In the genomic region with DNA sequence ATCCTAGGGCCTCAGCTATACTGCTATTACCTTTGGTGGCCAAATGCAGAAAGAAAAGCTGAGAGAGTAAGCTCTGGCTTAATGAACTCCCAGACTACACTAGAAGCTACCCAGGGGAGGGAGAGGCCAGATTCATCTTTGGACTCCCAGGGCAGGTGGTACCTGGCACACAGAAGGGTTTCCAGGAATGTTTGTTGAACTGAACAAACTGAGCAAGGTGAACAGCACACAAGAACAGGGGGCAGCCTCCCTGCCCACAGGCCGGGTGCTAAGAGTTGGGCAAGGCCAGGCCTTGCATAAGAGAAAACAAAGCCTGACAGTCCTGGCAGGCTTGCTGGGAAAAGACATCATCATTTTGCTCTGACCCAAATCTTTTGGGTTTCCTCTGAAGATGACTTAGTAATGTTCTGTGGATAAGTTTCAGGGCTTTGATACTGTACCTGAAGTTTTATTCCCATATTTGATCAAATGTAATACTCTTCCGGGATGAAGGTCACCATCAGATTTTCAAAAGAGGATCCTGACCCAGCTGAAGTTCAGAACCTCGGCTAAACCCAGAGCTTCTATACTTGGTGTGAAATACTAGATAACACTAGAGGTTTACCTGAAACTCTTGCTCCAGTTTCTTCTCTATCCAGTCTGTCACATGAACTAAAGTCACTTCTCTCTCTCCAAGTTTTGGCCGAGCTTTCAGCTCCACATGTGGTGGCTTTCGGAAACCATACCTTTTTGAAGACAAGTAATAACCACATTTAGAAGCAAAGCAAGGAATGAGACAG, we compare ENCODE assay signal across 1 cellular context.
TF ChIP-seq lines count a peak whose summit lies in the region.

No MANE protein-coding gene starts in this region.

TF ChIP-seq in HepG2, 621 proteins besides CTCF, POLR2A, EP300 and RAD21 (continued from another document and continues in another):
- TF ChIP-seq, protein P1, sequence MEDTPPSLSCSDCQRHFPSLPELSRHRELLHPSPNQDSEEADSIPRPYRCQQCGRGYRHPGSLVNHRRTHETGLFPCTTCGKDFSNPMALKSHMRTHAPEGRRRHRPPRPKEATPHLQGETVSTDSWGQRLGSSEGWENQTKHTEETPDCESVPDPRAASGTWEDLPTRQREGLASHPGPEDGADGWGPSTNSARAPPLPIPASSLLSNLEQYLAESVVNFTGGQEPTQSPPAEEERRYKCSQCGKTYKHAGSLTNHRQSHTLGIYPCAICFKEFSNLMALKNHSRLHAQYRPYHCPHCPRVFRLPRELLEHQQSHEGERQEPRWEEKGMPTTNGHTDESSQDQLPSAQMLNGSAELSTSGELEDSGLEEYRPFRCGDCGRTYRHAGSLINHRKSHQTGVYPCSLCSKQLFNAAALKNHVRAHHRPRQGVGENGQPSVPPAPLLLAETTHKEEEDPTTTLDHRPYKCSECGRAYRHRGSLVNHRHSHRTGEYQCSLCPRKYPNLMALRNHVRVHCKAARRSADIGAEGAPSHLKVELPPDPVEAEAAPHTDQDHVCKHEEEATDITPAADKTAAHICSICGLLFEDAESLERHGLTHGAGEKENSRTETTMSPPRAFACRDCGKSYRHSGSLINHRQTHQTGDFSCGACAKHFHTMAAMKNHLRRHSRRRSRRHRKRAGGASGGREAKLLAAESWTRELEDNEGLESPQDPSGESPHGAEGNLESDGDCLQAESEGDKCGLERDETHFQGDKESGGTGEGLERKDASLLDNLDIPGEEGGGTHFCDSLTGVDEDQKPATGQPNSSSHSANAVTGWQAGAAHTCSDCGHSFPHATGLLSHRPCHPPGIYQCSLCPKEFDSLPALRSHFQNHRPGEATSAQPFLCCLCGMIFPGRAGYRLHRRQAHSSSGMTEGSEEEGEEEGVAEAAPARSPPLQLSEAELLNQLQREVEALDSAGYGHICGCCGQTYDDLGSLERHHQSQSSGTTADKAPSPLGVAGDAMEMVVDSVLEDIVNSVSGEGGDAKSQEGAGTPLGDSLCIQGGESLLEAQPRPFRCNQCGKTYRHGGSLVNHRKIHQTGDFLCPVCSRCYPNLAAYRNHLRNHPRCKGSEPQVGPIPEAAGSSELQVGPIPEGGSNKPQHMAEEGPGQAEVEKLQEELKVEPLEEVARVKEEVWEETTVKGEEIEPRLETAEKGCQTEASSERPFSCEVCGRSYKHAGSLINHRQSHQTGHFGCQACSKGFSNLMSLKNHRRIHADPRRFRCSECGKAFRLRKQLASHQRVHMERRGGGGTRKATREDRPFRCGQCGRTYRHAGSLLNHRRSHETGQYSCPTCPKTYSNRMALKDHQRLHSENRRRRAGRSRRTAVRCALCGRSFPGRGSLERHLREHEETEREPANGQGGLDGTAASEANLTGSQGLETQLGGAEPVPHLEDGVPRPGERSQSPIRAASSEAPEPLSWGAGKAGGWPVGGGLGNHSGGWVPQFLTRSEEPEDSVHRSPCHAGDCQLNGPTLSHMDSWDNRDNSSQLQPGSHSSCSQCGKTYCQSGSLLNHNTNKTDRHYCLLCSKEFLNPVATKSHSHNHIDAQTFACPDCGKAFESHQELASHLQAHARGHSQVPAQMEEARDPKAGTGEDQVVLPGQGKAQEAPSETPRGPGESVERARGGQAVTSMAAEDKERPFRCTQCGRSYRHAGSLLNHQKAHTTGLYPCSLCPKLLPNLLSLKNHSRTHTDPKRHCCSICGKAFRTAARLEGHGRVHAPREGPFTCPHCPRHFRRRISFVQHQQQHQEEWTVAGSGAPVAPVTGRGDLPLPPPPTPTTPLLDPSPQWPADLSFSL (CRISPR knock-in tag; IDR thresholded peaks at IDR 0.05) = peak; percentile 52; the same call in 1 of the 2 replicates
- TF ChIP-seq SPEN (CRISPR knock-in tag; IDR thresholded peaks at IDR 0.05; ENCODE audit: low read depth) (peak; percentile 91), HIVEP1 (CRISPR knock-in tag; IDR thresholded peaks at IDR 0.05) (peak; percentile 91), ZNF644 (CRISPR knock-in tag; IDR thresholded peaks at IDR 0.05; ENCODE audit: low read depth) (peak; percentile 92), PCBP2 (optimal IDR thresholded peaks at IDR 0.05; ENCODE audit: low read depth, low read length, poor library complexity, severe bottlenecking) (no peak), ZNF451 (CRISPR knock-in tag; IDR thresholded peaks at IDR 0.05) (peak; percentile 67; the same call in 1 of the 2 replicates), MAF1 (CRISPR knock-in tag; IDR thresholded peaks at IDR 0.05; ENCODE audit: borderline replicate concordance) (0 out of 2 replicates have a peak, but pooled peaks have one; percentile 61), GABPB1 (CRISPR knock-in tag; IDR thresholded peaks at IDR 0.05) (peak; percentile 61), HOXA9 (CRISPR knock-in tag; IDR thresholded peaks at IDR 0.05; ENCODE audit: borderline replicate concordance) (no peak), ZNF766 (CRISPR knock-in tag; IDR thresholded peaks at IDR 0.05; ENCODE audit: borderline replicate concordance) (peak; percentile 98), ZNF570 (CRISPR knock-in tag; IDR thresholded peaks at IDR 0.05; ENCODE audit: borderline replicate concordance) (no peak), ZNF564 (CRISPR knock-in tag; IDR thresholded peaks at IDR 0.05) (0 out of 2 replicates have a peak, but pooled peaks have one; percentile 91), ZSCAN20 (CRISPR knock-in tag; IDR thresholded peaks at IDR 0.05; ENCODE audit: borderline replicate concordance) (peak; percentile 84), MIER3 (CRISPR knock-in tag; IDR thresholded peaks at IDR 0.05; ENCODE audit: borderline replicate concordance) (peak; percentile 99; the same call in 1 of the 2 replicates), THAP8 (CRISPR knock-in tag; IDR thresholded peaks at IDR 0.05; ENCODE audit: borderline replicate concordance) (no peak), SIN3B (IDR thresholded peaks at IDR 0.05; ENCODE audit: low read length) (no peak), PPARG (CRISPR knock-in tag; conservative IDR thresholded peaks at IDR 0.05) (peak; percentile 91), ZNF292 (CRISPR knock-in tag; IDR thresholded peaks at IDR 0.05; ENCODE audit: borderline replicate concordance, low read depth) (peak; percentile 94; the same call in 1 of the 2 replicates), GLMP (CRISPR knock-in tag; IDR thresholded peaks at IDR 0.05; ENCODE audit: borderline replicate concordance) (no peak), ZNF260 (CRISPR knock-in tag; IDR thresholded peaks at IDR 0.05; ENCODE audit: borderline replicate concordance, low read depth) (no peak), SAP130 (CRISPR knock-in tag; IDR thresholded peaks at IDR 0.05; ENCODE audit: low read depth) (peak; percentile 97), MED13 (CRISPR knock-in tag; IDR thresholded peaks at IDR 0.05) (peak; percentile 89), DNMT3B (CRISPR knock-in tag; conservative IDR thresholded peaks at IDR 0.05) (peak; percentile 91; the same call in 1 of the 2 replicates), EEA1 (CRISPR knock-in tag; IDR thresholded peaks at IDR 0.05; ENCODE audit: borderline replicate concordance) (no peak), ZBTB26 (CRISPR knock-in tag; IDR thresholded peaks at IDR 0.05; ENCODE audit: borderline replicate concordance) (peak; percentile 66; the same call in 1 of the 2 replicates), DR1 (CRISPR knock-in tag; IDR thresholded peaks at IDR 0.05) (no peak)
- TF ChIP-seq, protein P2, sequence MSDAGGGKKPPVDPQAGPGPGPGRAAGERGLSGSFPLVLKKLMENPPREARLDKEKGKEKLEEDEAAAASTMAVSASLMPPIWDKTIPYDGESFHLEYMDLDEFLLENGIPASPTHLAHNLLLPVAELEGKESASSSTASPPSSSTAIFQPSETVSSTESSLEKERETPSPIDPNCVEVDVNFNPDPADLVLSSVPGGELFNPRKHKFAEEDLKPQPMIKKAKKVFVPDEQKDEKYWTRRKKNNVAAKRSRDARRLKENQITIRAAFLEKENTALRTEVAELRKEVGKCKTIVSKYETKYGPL (CRISPR knock-in tag; IDR thresholded peaks at IDR 0.05) = peak; percentile 93
- TF ChIP-seq, protein P3, sequence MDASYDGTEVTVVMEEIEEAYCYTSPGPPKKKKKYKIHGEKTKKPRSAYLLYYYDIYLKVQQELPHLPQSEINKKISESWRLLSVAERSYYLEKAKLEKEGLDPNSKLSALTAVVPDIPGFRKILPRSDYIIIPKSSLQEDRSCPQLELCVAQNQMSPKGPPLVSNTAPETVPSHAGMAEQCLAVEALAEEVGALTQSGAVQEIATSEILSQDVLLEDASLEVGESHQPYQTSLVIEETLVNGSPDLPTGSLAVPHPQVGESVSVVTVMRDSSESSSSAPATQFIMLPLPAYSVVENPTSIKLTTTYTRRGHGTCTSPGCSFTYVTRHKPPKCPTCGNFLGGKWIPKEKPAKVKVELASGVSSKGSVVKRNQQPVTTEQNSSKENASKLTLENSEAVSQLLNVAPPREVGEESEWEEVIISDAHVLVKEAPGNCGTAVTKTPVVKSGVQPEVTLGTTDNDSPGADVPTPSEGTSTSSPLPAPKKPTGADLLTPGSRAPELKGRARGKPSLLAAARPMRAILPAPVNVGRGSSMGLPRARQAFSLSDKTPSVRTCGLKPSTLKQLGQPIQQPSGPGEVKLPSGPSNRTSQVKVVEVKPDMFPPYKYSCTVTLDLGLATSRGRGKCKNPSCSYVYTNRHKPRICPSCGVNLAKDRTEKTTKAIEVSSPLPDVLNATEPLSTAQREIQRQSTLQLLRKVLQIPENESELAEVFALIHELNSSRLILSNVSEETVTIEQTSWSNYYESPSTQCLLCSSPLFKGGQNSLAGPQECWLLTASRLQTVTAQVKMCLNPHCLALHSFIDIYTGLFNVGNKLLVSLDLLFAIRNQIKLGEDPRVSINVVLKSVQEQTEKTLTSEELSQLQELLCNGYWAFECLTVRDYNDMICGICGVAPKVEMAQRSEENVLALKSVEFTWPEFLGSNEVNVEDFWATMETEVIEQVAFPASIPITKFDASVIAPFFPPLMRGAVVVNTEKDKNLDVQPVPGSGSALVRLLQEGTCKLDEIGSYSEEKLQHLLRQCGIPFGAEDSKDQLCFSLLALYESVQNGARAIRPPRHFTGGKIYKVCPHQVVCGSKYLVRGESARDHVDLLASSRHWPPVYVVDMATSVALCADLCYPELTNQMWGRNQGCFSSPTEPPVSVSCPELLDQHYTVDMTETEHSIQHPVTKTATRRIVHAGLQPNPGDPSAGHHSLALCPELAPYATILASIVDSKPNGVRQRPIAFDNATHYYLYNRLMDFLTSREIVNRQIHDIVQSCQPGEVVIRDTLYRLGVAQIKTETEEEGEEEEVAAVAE (CRISPR knock-in tag; IDR thresholded peaks at IDR 0.05; ENCODE audit: borderline replicate concordance) = peak; percentile 89
- TF ChIP-seq, protein P4, sequence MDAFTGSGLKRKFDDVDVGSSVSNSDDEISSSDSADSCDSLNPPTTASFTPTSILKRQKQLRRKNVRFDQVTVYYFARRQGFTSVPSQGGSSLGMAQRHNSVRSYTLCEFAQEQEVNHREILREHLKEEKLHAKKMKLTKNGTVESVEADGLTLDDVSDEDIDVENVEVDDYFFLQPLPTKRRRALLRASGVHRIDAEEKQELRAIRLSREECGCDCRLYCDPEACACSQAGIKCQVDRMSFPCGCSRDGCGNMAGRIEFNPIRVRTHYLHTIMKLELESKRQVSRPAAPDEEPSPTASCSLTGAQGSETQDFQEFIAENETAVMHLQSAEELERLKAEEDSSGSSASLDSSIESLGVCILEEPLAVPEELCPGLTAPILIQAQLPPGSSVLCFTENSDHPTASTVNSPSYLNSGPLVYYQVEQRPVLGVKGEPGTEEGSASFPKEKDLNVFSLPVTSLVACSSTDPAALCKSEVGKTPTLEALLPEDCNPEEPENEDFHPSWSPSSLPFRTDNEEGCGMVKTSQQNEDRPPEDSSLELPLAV (CRISPR knock-in tag; conservative IDR thresholded peaks at IDR 0.05; ENCODE audit: low read depth) = no peak
- TF ChIP-seq, protein P5, sequence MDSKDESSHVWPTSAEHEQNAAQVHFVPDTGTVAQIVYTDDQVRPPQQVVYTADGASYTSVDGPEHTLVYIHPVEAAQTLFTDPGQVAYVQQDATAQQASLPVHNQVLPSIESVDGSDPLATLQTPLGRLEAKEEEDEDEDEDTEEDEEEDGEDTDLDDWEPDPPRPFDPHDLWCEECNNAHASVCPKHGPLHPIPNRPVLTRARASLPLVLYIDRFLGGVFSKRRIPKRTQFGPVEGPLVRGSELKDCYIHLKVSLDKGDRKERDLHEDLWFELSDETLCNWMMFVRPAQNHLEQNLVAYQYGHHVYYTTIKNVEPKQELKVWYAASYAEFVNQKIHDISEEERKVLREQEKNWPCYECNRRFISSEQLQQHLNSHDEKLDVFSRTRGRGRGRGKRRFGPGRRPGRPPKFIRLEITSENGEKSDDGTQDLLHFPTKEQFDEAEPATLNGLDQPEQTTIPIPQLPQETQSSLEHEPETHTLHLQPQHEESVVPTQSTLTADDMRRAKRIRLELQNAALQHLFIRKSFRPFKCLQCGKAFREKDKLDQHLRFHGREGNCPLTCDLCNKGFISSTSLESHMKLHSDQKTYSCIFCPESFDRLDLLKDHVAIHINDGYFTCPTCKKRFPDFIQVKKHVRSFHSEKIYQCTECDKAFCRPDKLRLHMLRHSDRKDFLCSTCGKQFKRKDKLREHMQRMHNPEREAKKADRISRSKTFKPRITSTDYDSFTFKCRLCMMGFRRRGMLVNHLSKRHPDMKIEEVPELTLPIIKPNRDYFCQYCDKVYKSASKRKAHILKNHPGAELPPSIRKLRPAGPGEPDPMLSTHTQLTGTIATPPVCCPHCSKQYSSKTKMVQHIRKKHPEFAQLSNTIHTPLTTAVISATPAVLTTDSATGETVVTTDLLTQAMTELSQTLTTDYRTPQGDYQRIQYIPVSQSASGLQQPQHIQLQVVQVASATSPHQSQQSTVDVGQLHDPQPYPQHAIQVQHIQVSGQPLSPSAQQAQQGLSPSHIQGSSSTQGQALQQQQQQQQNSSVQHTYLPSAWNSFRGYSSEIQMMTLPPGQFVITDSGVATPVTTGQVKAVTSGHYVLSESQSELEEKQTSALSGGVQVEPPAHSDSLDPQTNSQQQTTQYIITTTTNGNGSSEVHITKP (CRISPR knock-in tag; IDR thresholded peaks at IDR 0.05; ENCODE audit: low read depth) = peak; percentile 96
